8 cellular contexts compared by ENCODE assay signal in the genomic region with DNA sequence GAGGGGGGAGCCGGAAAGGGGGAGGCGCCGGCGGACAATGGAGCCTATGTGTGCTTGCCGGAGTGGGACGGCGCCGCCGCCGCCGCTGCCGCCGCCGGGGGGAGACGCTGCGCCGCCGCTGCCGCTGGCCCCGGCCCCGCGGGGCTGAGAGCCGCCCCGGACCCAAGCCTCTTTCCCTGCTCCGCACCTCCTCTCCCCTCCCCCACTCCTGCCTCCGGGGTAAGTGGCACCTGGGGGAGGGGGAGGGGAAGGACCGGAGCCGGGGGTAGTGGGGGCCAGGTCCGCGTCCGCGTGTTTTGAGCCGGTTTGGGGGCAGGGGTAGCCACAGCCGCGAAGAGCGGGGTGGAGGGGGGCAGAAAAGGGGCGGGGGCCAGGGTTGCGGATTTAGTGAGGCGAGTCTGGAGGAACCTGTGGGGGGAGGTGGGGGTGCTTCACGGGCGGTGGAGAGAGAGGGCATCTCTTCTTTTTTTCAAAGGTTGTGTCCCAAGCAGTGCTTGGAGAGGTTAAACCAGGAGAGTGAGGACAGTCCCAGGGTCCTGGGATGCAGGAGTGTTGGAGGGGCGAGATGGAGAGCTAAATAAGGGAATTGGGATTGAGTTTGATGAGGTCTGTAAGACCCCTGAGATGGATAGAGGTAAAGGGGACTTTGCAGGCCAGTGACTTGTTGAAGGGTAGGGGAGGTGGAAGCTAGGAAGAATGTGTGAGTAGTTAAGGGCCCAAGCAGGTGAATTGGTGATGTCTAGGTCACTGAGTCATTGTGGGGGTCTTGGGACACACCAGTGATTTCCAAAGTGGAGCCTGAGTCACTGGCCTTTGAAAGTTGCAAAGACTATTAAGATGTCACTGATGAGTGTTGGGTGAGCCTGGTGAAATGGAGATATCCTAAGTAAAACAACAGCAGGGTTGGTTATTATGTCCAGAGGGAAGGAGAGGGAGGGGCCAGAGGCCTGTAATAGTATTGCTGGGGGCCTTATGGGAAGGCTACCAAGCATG. TPM values are rescaled to one million over a fixed set of nuclear protein-coding genes. Genes with fewer than 3 reads are reported as not detected.
DNase-seq lines count a peak whose midpoint lies in the region; ATAC-seq and TF ChIP-seq lines count a peak whose summit lies in the region.

No MANE protein-coding gene starts in this region.

- no peaks in the 10 kb centered on the region for H3K27me3 Mint-ChIP-seq in activated CD4-positive, alpha-beta T cell treated with anti-CD3 and anti-CD28 coated beads for 36 hours
- H3K27me3 Mint-ChIP-seq in activated naive CD4-positive, alpha-beta T cell treated with anti-CD3 and anti-CD28 coated beads, Interleukin-2, amount 10 ng/mL, durations not matched to agents 7 days and 5 days = peaks cover 14% of the 10 kb centered on the region

- H3K9me3 Mint-ChIP-seq in activated CD4-positive, alpha-beta T cell treated with anti-CD3 and anti-CD28 coated beads for 36 hours (ENCODE audit: low read depth) = no peaks in the 10 kb centered on the region
- H3K9me3 Mint-ChIP-seq in activated naive CD4-positive, alpha-beta T cell treated with anti-CD3 and anti-CD28 coated beads, Interleukin-2, amount 10 ng/mL, durations not matched to agents 7 days and 5 days = no peaks in the 10 kb centered on the region

- no peak for TF ChIP-seq CTCF in smooth muscle cell (IDR thresholded peaks at IDR 0.05; ENCODE audit: borderline replicate concordance, insufficient read depth, poor library complexity, severe bottlenecking)

- H3K9ac ChIP-seq in iPS-18a (ENCODE audit: low read length) (peak overlapping the region; percentile 82), smooth muscle cell (ENCODE audit: low read depth) (peak overlapping the region; percentile 88)

- peaks cover 48% of the 10 kb centered on the region for H4K20me1 ChIP-seq in smooth muscle cell (ENCODE audit: low read depth)

- ATAC-seq in activated CD4-positive, alpha-beta T cell treated with anti-CD3 and anti-CD28 coated beads for 36 hours = peak; percentile 9

- H3K4me3 Mint-ChIP-seq in activated CD4-positive, alpha-beta T cell treated with anti-CD3 and anti-CD28 coated beads for 36 hours = peak overlapping the region; percentile 89
- peak overlapping the region; percentile 82 for H3K4me3 Mint-ChIP-seq in activated naive CD4-positive, alpha-beta T cell treated with anti-CD3 and anti-CD28 coated beads, Interleukin-2, amount 10 ng/mL, durations not matched to agents 7 days and 5 days

- H3K27ac ChIP-seq in iPS-18a (ENCODE audit: low read length) = no peak overlapping the region
- peak overlapping the region; percentile 78 for H3K27ac ChIP-seq in smooth muscle cell (ENCODE audit: low read depth)

- peaks cover 37% of the 10 kb centered on the region for H3K4me1 Mint-ChIP-seq in activated CD4-positive, alpha-beta T cell treated with anti-CD3 and anti-CD28 coated beads for 36 hours
- peaks cover 25% of the 10 kb centered on the region for H3K4me1 Mint-ChIP-seq in activated naive CD4-positive, alpha-beta T cell treated with anti-CD3 and anti-CD28 coated beads, Interleukin-2, amount 10 ng/mL, durations not matched to agents 7 days and 5 days

- H3K27me3 ChIP-seq in MG63 (no peaks in the 10 kb centered on the region), iPS-18a (ENCODE audit: control insufficient read depth, insufficient read depth, low read length) (peaks cover 27% of the 10 kb centered on the region), smooth muscle cell (ENCODE audit: low read depth) (no peaks in the 10 kb centered on the region)

- no peaks in the 10 kb centered on the region for H3F3A ChIP-seq in smooth muscle cell (ENCODE audit: low read depth)

- POLR2A ChIA-PET in activated CD4-positive, alpha-beta T cell treated with anti-CD3 and anti-CD28 coated beads for 36 hours (lab: Charles Lee) = interaction anchor here (0.6 to 4.1 kb wide), 4 partner anchors 55 to 734 kb away, joined by 3 to 48 read pairs (median 8); a partner anchor contains a TSS

- peak overlapping the region; percentile 87 for H3K4me2 ChIP-seq in smooth muscle cell

- peak overlapping the region; percentile 49 for H2AFZ ChIP-seq in smooth muscle cell (ENCODE audit: low read depth)

- peaks cover 40% of the 10 kb centered on the region for H3K79me2 ChIP-seq in smooth muscle cell (ENCODE audit: low read depth)

- H3K36me3 ChIP-seq in MG63 (peaks cover 4% of the 10 kb centered on the region; the same call in 1 of the 2 replicates), iPS-18a (ENCODE audit: control insufficient read depth, low read depth, low read length) (peaks cover 10% of the 10 kb centered on the region), smooth muscle cell (ENCODE audit: low read depth) (no peaks in the 10 kb centered on the region)

- H3K27ac Mint-ChIP-seq in activated CD4-positive, alpha-beta T cell treated with anti-CD3 and anti-CD28 coated beads for 36 hours = peak overlapping the region; percentile 95
- H3K27ac Mint-ChIP-seq in activated naive CD4-positive, alpha-beta T cell treated with anti-CD3 and anti-CD28 coated beads, Interleukin-2, amount 10 ng/mL, durations not matched to agents 7 days and 5 days = peak overlapping the region; percentile 75

- H3K4me1 ChIP-seq in iPS-18a (ENCODE audit: control insufficient read depth, low read depth, low read length) (peaks cover 31% of the 10 kb centered on the region), smooth muscle cell (ENCODE audit: low read depth) (peaks cover 20% of the 10 kb centered on the region)

- H3K36me3 Mint-ChIP-seq in activated CD4-positive, alpha-beta T cell treated with anti-CD3 and anti-CD28 coated beads for 36 hours (ENCODE audit: low read depth) = peaks cover 11% of the 10 kb centered on the region
- peaks cover 5% of the 10 kb centered on the region for H3K36me3 Mint-ChIP-seq in activated naive CD4-positive, alpha-beta T cell treated with anti-CD3 and anti-CD28 coated beads, Interleukin-2, amount 10 ng/mL, durations not matched to agents 7 days and 5 days

- intact Hi-C loops in activated CD4-positive, alpha-beta T cell treated with anti-CD3 and anti-CD28 coated beads for 36 hours (cut with DNase I, micrococcal nuclease) = loop anchor here in 1 of 2 experiments (2.0 to 5.0 kb wide), 2 partner anchors 18 to 428 kb away; a partner anchor contains a TSS

- CTCF ChIA-PET in activated CD4-positive, alpha-beta T cell treated with anti-CD3 and anti-CD28 coated beads for 36 hours (lab: Charles Lee) = interaction anchor here (0.8 to 1.2 kb wide), 4 partner anchors 15 to 106 kb away, joined by 3 to 5 read pairs (median 3); no protein-coding TSS in a partner anchor
- CTCF ChIA-PET in activated naive CD4-positive, alpha-beta T cell treated with anti-CD3 and anti-CD28 coated beads, Interleukin-2, amount 10 ng/mL, durations not matched to agents 7 days and 5 days (lab: Charles Lee) = no interaction called here

- H3K4me3 ChIP-seq in MG63 (peak overlapping the region; percentile 73), iPS-18a (ENCODE audit: low read length) (peak overlapping the region; percentile 74), smooth muscle cell (peak overlapping the region; percentile 95)

- DNase-seq in activated CD4-positive, alpha-beta T cell treated with anti-CD3 and anti-CD28 coated beads for 36 hours = peak; percentile 55
- no peak for DNase-seq in activated CD4-positive, alpha-beta T cell treated with anti-CD3 and anti-CD28 coated beads, Interleukin-2, amount 50 U/mL, for 1 hour
- DNase-seq in MG63 (peak; percentile 43), smooth muscle cell (lab: John Stamatoyannopoulos, UW; ENCODE audit: unreplicated experiment) (no peak), iPS-NIHi11 (ENCODE audit: low spot score) (no peak)
- no peak for DNase-seq in activated naive CD4-positive, alpha-beta T cell treated with anti-CD3 and anti-CD28 coated beads, Interleukin-2, amount 10 ng/mL, durations not matched to agents 7 days and 5 days
- no peak for DNase-seq in effector CD8-positive, alpha-beta T cell (lab: John Stamatoyannopoulos, UW)

- H3K9me3 ChIP-seq in MG63 = no peaks in the 10 kb centered on the region
- no peaks in the 10 kb centered on the region for H3K9me3 ChIP-seq in iPS-18a (ENCODE audit: control insufficient read depth, low read depth, low read length)
- no peaks in the 10 kb centered on the region for H3K9me3 ChIP-seq in smooth muscle cell (replicated peaks; ENCODE audit: low read depth)

- WGBS in smooth muscle cell (ENCODE audit: low lambda C conversion rate) = 1% methylated on average over 17 of the region's 42 CpGs

RNA-seq across cellular contexts. Expression of a gene that starts 59.1 kb away (rescaled TPM):
- 10 to 100 TPM; 32.8 to 36.6 TPM for total RNA-seq in activated CD4-positive, alpha-beta T cell treated with anti-CD3 and anti-CD28 coated beads for 36 hours
- 2.1 and 3.0 TPM in 2 replicates for total RNA-seq in MG63 (2014; rRNA removed; shearing (Covaris generic); ENCODE audit: low replicate concordance)
- 12.2 and 19.2 TPM in 2 replicates for total RNA-seq in smooth muscle cell
- polyA plus RNA-seq in smooth muscle cell = 11.1 and 15.6 TPM in 2 replicates

Comparison
In these comparisons a context has a peak if more than half of its experiments do, and no peak if none do; other contexts are left out.
1. DNase-seq: peak in activated CD4-positive, alpha-beta T cell treated with anti-CD3 and anti-CD28 coated beads for 36 hours (single experiment) and MG63 (single experiment); none in activated CD4-positive, alpha-beta T cell treated with anti-CD3 and anti-CD28 coated beads, Interleukin-2, amount 50 U/mL, for 1 hour (single experiment), activated naive CD4-positive, alpha-beta T cell treated with anti-CD3 and anti-CD28 coated beads, Interleukin-2, amount 10 ng/mL, durations not matched to agents 7 days and 5 days (single experiment), smooth muscle cell (single experiment), effector CD8-positive, alpha-beta T cell (single experiment) and iPS-NIHi11 (single experiment).
2. Peak in every context shown above with its lines, with median percentiles within 50 percentile points of each other: H3K4me3 ChIP-seq.